Comparison of ENCODE assay signal across 9 cellular contexts in genomic region chr11:9753031-9753430, GRCh38.
DNase-seq lines count a peak whose midpoint lies in the region; ATAC-seq lines count a peak whose summit lies in the region.
"Had no signal": no experiment of that assay in that cellular context is flagged by ENCODE, and none has a peak within 500 bp of the region (broad histone marks: within the 10 kb centered on the region; RNA-seq: fewer than 3 reads in every experiment).

No MANE protein-coding gene starts in this region.

- no peak for ATAC-seq in GM19328 (IDR thresholded peaks at IDR 0.05; ENCODE audit: unreplicated experiment)

- DNase-seq in EH (ENCODE audit: low read depth) (peak; percentile 85), M059J (ENCODE audit: low read depth) (peak; percentile 89), amniotic epithelial cell (ENCODE audit: low read depth) (peak; percentile 63), myocyte (ENCODE audit: low read depth) (peak; percentile 42), DMS53 treated with DMSO at 0.1 percent for 48 hours (lab: John Stamatoyannopoulos, UW; ENCODE audit: unreplicated experiment) (no peak)
- no peak for DNase-seq in stimulated activated CD4-positive, alpha-beta T cell treated with anti-CD3 and anti-CD28 coated beads, Interleukin-15, amount 100 ng/mL, for 24 hours
- DNase-seq: amniotic stem cell, NCI-H2107 had no signal

Comparison
In these comparisons a context has a peak if more than half of its experiments do, and no peak if none do; other contexts are left out.
1. DNase-seq: peak in EH (single experiment), M059J (single experiment), amniotic epithelial cell (single experiment) and myocyte (single experiment); none in stimulated activated CD4-positive, alpha-beta T cell treated with anti-CD3 and anti-CD28 coated beads, Interleukin-15, amount 100 ng/mL, for 24 hours (single experiment) and DMS53 treated with DMSO at 0.1 percent for 48 hours (single experiment).